In genomic region chr19:2151339-2152229, GRCh38 we compare ENCODE assay signal across 8 cellular contexts. TPM values are rescaled to one million over a fixed set of nuclear protein-coding genes. Genes with fewer than 3 reads are reported as not detected.
DNase-seq lines count a peak whose midpoint lies in the region; ATAC-seq and TF ChIP-seq lines count a peak whose summit lies in the region.

Gene AP3D1 (minus strand): TSS chr19:2151566. CDS start chr19:2151334, 232 bp downstream.

- DNase-seq in NCI-H774 (lab: John Stamatoyannopoulos, UW): peak; percentile 99
- peak; percentile 100 for DNase-seq in activated CD4-positive, alpha-beta T cell treated with anti-CD3 and anti-CD28 coated beads, Interleukin-2, amount 50 U/mL, for 4 hours
- DNase-seq in left lobe of liver (ENCODE audit: low spot score): peak; percentile 100
- peak; percentile 100 for DNase-seq in stimulated activated CD4-positive, alpha-beta T cell treated with anti-CD3 and anti-CD28 coated beads, Interleukin-2, amount 100 ng/mL, for 4 hours (ENCODE audit: low read depth)

- H3K4me1 Mint-ChIP-seq in dendritic cell treated with granulocyte-macrophage colony-stimulating factor and Interleukin-4, amounts not matched to agents 40 ng/mL and 50 ng/mL, for 4 days (ENCODE audit: low read depth): peaks cover 61% of the 10 kb centered on the region

- no peaks in the 10 kb centered on the region for H3K9me3 Mint-ChIP-seq in dendritic cell treated with granulocyte-macrophage colony-stimulating factor and Interleukin-4, amounts not matched to agents 40 ng/mL and 50 ng/mL, for 4 days

- H3K27ac ChIP-seq in C4-2B: peak within 1 kb of the TSS; percentile 97

- H3K27ac Mint-ChIP-seq in dendritic cell treated with granulocyte-macrophage colony-stimulating factor and Interleukin-4, amounts not matched to agents 40 ng/mL and 50 ng/mL, for 4 days: peak within 1 kb of the TSS; percentile 87

- no peak for TF ChIP-seq CTCF in C4-2B (conservative IDR thresholded peaks at IDR 0.05)

- intact Hi-C loops in dendritic cell treated with granulocyte-macrophage colony-stimulating factor and Interleukin-4, amounts not matched to agents 40 ng/mL and 50 ng/mL, for 4 days (cut with micrococcal nuclease): loop anchor here (1.0 to 5.0 kb wide), 3 partner anchors 85 to 134 kb away; partner anchors contain the start of genes BTBD2, PLEKHJ1 and SF3A2

- ATAC-seq in GM19395 (IDR thresholded peaks at IDR 0.05; ENCODE audit: unreplicated experiment) (peak; percentile 87), HG03565 (IDR thresholded peaks at IDR 0.05; ENCODE audit: unreplicated experiment) (peak; percentile 85), left lobe of liver (peak; percentile 91)

- H3K27me3 Mint-ChIP-seq in dendritic cell treated with granulocyte-macrophage colony-stimulating factor and Interleukin-4, amounts not matched to agents 40 ng/mL and 50 ng/mL, for 4 days: no peaks in the 10 kb centered on the region

- peaks cover 43% of the 10 kb centered on the region for H3K36me3 Mint-ChIP-seq in dendritic cell treated with granulocyte-macrophage colony-stimulating factor and Interleukin-4, amounts not matched to agents 40 ng/mL and 50 ng/mL, for 4 days (ENCODE audit: low read depth)

- peak within 1 kb of the TSS; percentile 84 for H3K4me3 Mint-ChIP-seq in dendritic cell treated with granulocyte-macrophage colony-stimulating factor and Interleukin-4, amounts not matched to agents 40 ng/mL and 50 ng/mL, for 4 days

RNA-seq across cellular contexts. Expression of gene AP3D1, which starts in this region (rescaled TPM):
- 63.4 TPM for total RNA-seq in left lobe of liver

Comparison
In these comparisons a context has a peak if more than half of its experiments do, and no peak if none do; other contexts are left out.
1. Peak in every context shown above with its lines: DNase-seq, ATAC-seq and H3K27ac ChIP-seq.